Comparison of ENCODE assay signal across 15 cellular contexts in genomic region chr2:240972636-240973521, GRCh38. TPM values are rescaled to one million over a fixed set of nuclear protein-coding genes. Genes with fewer than 3 reads are reported as not detected.
DNase-seq lines count a peak whose midpoint lies in the region; TF ChIP-seq lines count a peak whose summit lies in the region.
"Had no signal": no experiment of that assay in that cellular context is flagged by ENCODE, and none has a peak within 500 bp of the region (broad histone marks: within the 10 kb centered on the region; RNA-seq: fewer than 3 reads in every experiment).

No MANE protein-coding gene starts in this region.

- no peak overlapping the region for H2BK120ac ChIP-seq in mesenchymal stem cell (ENCODE audit: low read depth, low read length)

- no peak overlapping the region for H4K8ac ChIP-seq in mesenchymal stem cell (ENCODE audit: low read length)

- H2AK5ac ChIP-seq in mesenchymal stem cell (ENCODE audit: low read length, severe bottlenecking) = no peak overlapping the region

- no peak overlapping the region for H3K27ac ChIP-seq in mesenchymal stem cell (ENCODE audit: low read length, poor library complexity, severe bottlenecking)
- peak overlapping the region in 1 of 2 donors; percentile 24 for H3K27ac ChIP-seq in coronary artery
- H3K27ac ChIP-seq: adrenal gland; BLaER1 treated with 17β-estradiol and CSF1 and Interleukin-3, amounts not matched to agents 10 nM and 100 nM had no signal

- no peak overlapping the region for H3K23ac ChIP-seq in mesenchymal stem cell (ENCODE audit: low read length in 2 of 2)

- in situ Hi-C loops in GM13976 (cut with MboI; ENCODE audit: low sequenced_read_pairs, unreplicated experiment) = no loop called here

- TF ChIP-seq CTCF in GM13976 (IDR thresholded peaks at IDR 0.05; ENCODE audit: borderline replicate concordance, control extremely low read depth, extremely low read depth, insufficient read depth, missing control alignments) (no peak), coronary artery (IDR thresholded peaks at IDR 0.05) (no peak)

- H4K91ac ChIP-seq in mesenchymal stem cell (ENCODE audit: low read length) = peak overlapping the region; percentile 25

- H3K18ac ChIP-seq in mesenchymal stem cell (ENCODE audit: low read depth in 1 of 2, low read length in 2 of 2) = no peak overlapping the region

- no peak overlapping the region for H2BK12ac ChIP-seq in mesenchymal stem cell (ENCODE audit: low read length in 2 of 2)

- peaks cover 9 to 34% of the 10 kb centered on the region in 2 experiments for H3K27me3 ChIP-seq in mesenchymal stem cell (ENCODE audit: control insufficient read depth in 1 of 2, insufficient read depth in 1 of 2, low read length in 2 of 2)
- H3K27me3 ChIP-seq: BLaER1 treated with 17β-estradiol and CSF1 and Interleukin-3, amounts not matched to agents 10 nM and 100 nM had no signal

- peak overlapping the region; percentile 80 for H3K9ac ChIP-seq in mesenchymal stem cell (ENCODE audit: low read length)
- H3K9ac ChIP-seq: BLaER1 treated with 17β-estradiol and CSF1 and Interleukin-3, amounts not matched to agents 10 nM and 100 nM had no signal

- peaks cover 1% of the 10 kb centered on the region for H3K4me1 ChIP-seq in mesenchymal stem cell (ENCODE audit: control insufficient read depth, insufficient read depth, low read depth, low read length)

- H3K14ac ChIP-seq in mesenchymal stem cell (ENCODE audit: low read length in 2 of 2) = no peak overlapping the region

- no peaks in the 10 kb centered on the region for H3K9me3 ChIP-seq in mesenchymal stem cell (ENCODE audit: control insufficient read depth, low read length)
- H3K9me3 ChIP-seq: adrenal gland had no signal

- H2AFZ ChIP-seq in mesenchymal stem cell (ENCODE audit: low read depth, low read length) = no peak overlapping the region

- no peak overlapping the region for H3K4me2 ChIP-seq in mesenchymal stem cell (ENCODE audit: low read length, poor library complexity, severe bottlenecking)
- H3K4me2 ChIP-seq: BLaER1 treated with 17β-estradiol and CSF1 and Interleukin-3, amounts not matched to agents 10 nM and 100 nM had no signal

- no peak overlapping the region for H3K4ac ChIP-seq in mesenchymal stem cell (ENCODE audit: low read depth in 1 of 2, low read length in 2 of 2)

- H3K36me3 ChIP-seq in mesenchymal stem cell (ENCODE audit: control insufficient read depth in 1 of 2, insufficient read depth in 2 of 2, low read depth in 1 of 2, low read length in 2 of 2) = no peaks in the 10 kb centered on the region
- H3K36me3 ChIP-seq: adrenal gland; BLaER1 treated with 17β-estradiol and CSF1 and Interleukin-3, amounts not matched to agents 10 nM and 100 nM had no signal

- WGBS in mesenchymal stem cell = 90% methylated on average over 14 of the region's 17 CpGs

- H3K79me1 ChIP-seq in mesenchymal stem cell (replicated peaks; ENCODE audit: low read length, poor library complexity, severe bottlenecking) = no peaks in the 10 kb centered on the region

- DNase-seq in AG08395 (ENCODE audit: low spot score) (peak; percentile 88), NCI-H1092 treated with DMSO at 0.1 percent for 48 hours (lab: John Stamatoyannopoulos, UW) (peak; percentile 55), dedifferentiated amniotic fluid mesenchymal stem cell (ENCODE audit: extremely low spot score) (peak; percentile 71), mesenchymal stem cell (no peak), OCI-M1 (lab: John Stamatoyannopoulos, UW) (no peak), GM13976 (ENCODE audit: low spot score) (no peak), coronary artery (ENCODE audit: low spot score) (no peak), DMS 273 (lab: John Stamatoyannopoulos, UW; ENCODE audit: unreplicated experiment) (no peak)
- DNase-seq: activated CD8-positive, alpha-beta memory T cell treated with anti-CD3 and anti-CD28 coated beads for 24 hours; foreskin melanocyte; NCI-H510A treated with DMSO at 0.1 percent for 48 hours; stimulated activated CD4-positive, alpha-beta T cell treated with anti-CD3 and anti-CD28 coated beads, Interleukin-15, amount 100 ng/mL, for 24 hours; stimulated activated naive B cell treated with anti-CD40 and anti-IgM and Interleukin-4, amounts not matched to agents 10 μg/mL and 1 μg/mL and 100 μg/mL, for 72 hours had no signal

- no peak overlapping the region for H2BK15ac ChIP-seq in mesenchymal stem cell (ENCODE audit: low read depth, poor library complexity, severe bottlenecking)

- H3K4me3 ChIP-seq in mesenchymal stem cell (ENCODE audit: insufficient read depth in 1 of 2, low read depth in 1 of 2, low read length in 2 of 2) = peak overlapping the region in 1 of 2 experiments; percentile 30
- no peak overlapping the region for H3K4me3 ChIP-seq in coronary artery
- H3K4me3 ChIP-seq: adrenal gland; BLaER1 treated with 17β-estradiol and CSF1 and Interleukin-3, amounts not matched to agents 10 nM and 100 nM had no signal

- no peak overlapping the region for H2BK5ac ChIP-seq in mesenchymal stem cell (ENCODE audit: low read depth, low read length, poor library complexity, severe bottlenecking)

RNA-seq across cellular contexts. Expression of gene SNED1, which starts 25.5 kb away (rescaled TPM):
- 3.7 TPM for polyA plus RNA-seq in mesenchymal stem cell (2013, experiment 1 of 2)
- 3.7 TPM for polyA plus RNA-seq in mesenchymal stem cell (2013, experiment 2 of 2)

Comparison
In these comparisons a context has a peak if more than half of its experiments do, and no peak if none do; other contexts are left out.
1. DNase-seq: peak in AG08395 (single experiment), NCI-H1092 treated with DMSO at 0.1 percent for 48 hours (single experiment) and dedifferentiated amniotic fluid mesenchymal stem cell (single experiment); none in mesenchymal stem cell (single experiment), OCI-M1 (single experiment), GM13976 (single experiment), coronary artery (single experiment) and DMS 273 (single experiment).